In genomic region chr13:24152292-24153214, GRCh38 we compare ENCODE assay signal across 1 cellular context.
TF ChIP-seq lines count a peak whose summit lies in the region.

No MANE protein-coding gene starts in this region.

TF ChIP-seq in HepG2, 621 proteins besides CTCF, POLR2A, EP300 and RAD21 (continued from another document and continues in another):
- no peak for TF ChIP-seq ZNF407 (CRISPR knock-in tag; IDR thresholded peaks at IDR 0.05; ENCODE audit: not compliant biosample characterization)
- no peak for TF ChIP-seq MTA1 (CRISPR knock-in tag; IDR thresholded peaks at IDR 0.05; ENCODE audit: borderline replicate concordance)
- no peak for TF ChIP-seq ZNF773 (CRISPR knock-in tag; IDR thresholded peaks at IDR 0.05; ENCODE audit: borderline replicate concordance)
- no peak for TF ChIP-seq RAD51 (IDR thresholded peaks at IDR 0.05; ENCODE audit: borderline replicate concordance)
- TF ChIP-seq ZNF672 (CRISPR knock-in tag; IDR thresholded peaks at IDR 0.05) = no peak
- TF ChIP-seq ZNF138 (CRISPR knock-in tag; IDR thresholded peaks at IDR 0.05; ENCODE audit: low read depth) = no peak
- TF ChIP-seq EHMT2 (IDR thresholded peaks at IDR 0.05; ENCODE audit: borderline replicate concordance, low read depth, low read length) = no peak
- TF ChIP-seq ZFX (CRISPR knock-in tag; IDR thresholded peaks at IDR 0.05; ENCODE audit: low read depth) = no peak
- TF ChIP-seq TRIM22 (IDR thresholded peaks at IDR 0.05) = no peak
- no peak for TF ChIP-seq ZNF274 (CRISPR knock-in tag; IDR thresholded peaks at IDR 0.05)
- TF ChIP-seq SRY (CRISPR knock-in tag; IDR thresholded peaks at IDR 0.05) = no peak
- no peak for TF ChIP-seq SP5 (CRISPR knock-in tag; IDR thresholded peaks at IDR 0.05; ENCODE audit: borderline replicate concordance, low read depth)
- TF ChIP-seq THRA (CRISPR knock-in tag; IDR thresholded peaks at IDR 0.05; ENCODE audit: borderline replicate concordance) = peak; percentile 36; the same call in 1 of the 2 replicates
- no peak for TF ChIP-seq ZNF790 (CRISPR knock-in tag; IDR thresholded peaks at IDR 0.05; ENCODE audit: borderline replicate concordance)
- no peak for TF ChIP-seq REXO4 (CRISPR knock-in tag; IDR thresholded peaks at IDR 0.05; ENCODE audit: borderline replicate concordance)
- peak; percentile 37; the same call in 1 of the 2 replicates for TF ChIP-seq ARID5B (CRISPR knock-in tag; IDR thresholded peaks at IDR 0.05)
- no peak for TF ChIP-seq ZNF576 (CRISPR knock-in tag; IDR thresholded peaks at IDR 0.05)
- TF ChIP-seq HMGXB4 (CRISPR knock-in tag; IDR thresholded peaks at IDR 0.05; ENCODE audit: borderline replicate concordance in 1 of 2, low read depth in 1 of 2) = no peak
- no peak for TF ChIP-seq ZUFSP (CRISPR knock-in tag; IDR thresholded peaks at IDR 0.05; ENCODE audit: borderline replicate concordance)
- TF ChIP-seq SNAPC2 (CRISPR knock-in tag; IDR thresholded peaks at IDR 0.05) = no peak
- no peak for TF ChIP-seq TRIM24 (CRISPR knock-in tag; IDR thresholded peaks at IDR 0.05)
- TF ChIP-seq NFE2L1 (CRISPR knock-in tag; IDR thresholded peaks at IDR 0.05; ENCODE audit: borderline replicate concordance) = no peak
- TF ChIP-seq ZNF20 (CRISPR knock-in tag; IDR thresholded peaks at IDR 0.05) = no peak
- no peak for TF ChIP-seq AGO2 (optimal IDR thresholded peaks at IDR 0.05; ENCODE audit: low read depth, low read length)
- TF ChIP-seq RXRA (CRISPR knock-in tag; IDR thresholded peaks at IDR 0.05) = no peak
- no peak for TF ChIP-seq MXI1 (IDR thresholded peaks at IDR 0.05; ENCODE audit: borderline replicate concordance, low read depth, low read length)
- TF ChIP-seq SOX13 (IDR thresholded peaks at IDR 0.05) = no peak
- peak in 1 of 2 experiments; percentile 61; a peak in 1 of 4 replicates for TF ChIP-seq SOX13 (CRISPR knock-in tag; conservative IDR thresholded peaks at IDR 0.05 in 1 of 2, IDR thresholded peaks at IDR 0.05 in 1 of 2)
- TF ChIP-seq WIZ (CRISPR knock-in tag; IDR thresholded peaks at IDR 0.05) = no peak
- no peak for TF ChIP-seq MIER2 (CRISPR knock-in tag; IDR thresholded peaks at IDR 0.05)
- TF ChIP-seq ZBTB1 (CRISPR knock-in tag; IDR thresholded peaks at IDR 0.05; ENCODE audit: borderline replicate concordance) = no peak
- no peak for TF ChIP-seq EZH2 (conservative IDR thresholded peaks at IDR 0.05; ENCODE audit: low read depth, low read length)
- no peak for TF ChIP-seq ZNF224 (CRISPR knock-in tag; IDR thresholded peaks at IDR 0.05)
- no peak for TF ChIP-seq ZNF34 (CRISPR knock-in tag; IDR thresholded peaks at IDR 0.05; ENCODE audit: borderline replicate concordance)
- TF ChIP-seq ZKSCAN1 (IDR thresholded peaks at IDR 0.05; ENCODE audit: low read length) = no peak
- no peak for TF ChIP-seq PLRG1 (conservative IDR thresholded peaks at IDR 0.05)
- no peak for TF ChIP-seq SALL2 (CRISPR knock-in tag; IDR thresholded peaks at IDR 0.05)
- TF ChIP-seq DMAP1 (CRISPR knock-in tag; IDR thresholded peaks at IDR 0.05) = no peak
- TF ChIP-seq HDAC1 (CRISPR knock-in tag; IDR thresholded peaks at IDR 0.05) = no peak
- no peak for TF ChIP-seq ZBTB44 (CRISPR knock-in tag; IDR thresholded peaks at IDR 0.05)
- no peak for TF ChIP-seq SMAD1 (CRISPR knock-in tag; IDR thresholded peaks at IDR 0.05; ENCODE audit: borderline replicate concordance, low read depth)
- TF ChIP-seq KAT2B (IDR thresholded peaks at IDR 0.05; ENCODE audit: borderline replicate concordance, low read depth, low read length) = no peak
- peak; percentile 36; the same call in 1 of the 2 replicates for TF ChIP-seq HNF4G (IDR thresholded peaks at IDR 0.05; ENCODE audit: borderline replicate concordance, low read depth, low read length)
- TF ChIP-seq HNF4G (CRISPR knock-in tag; IDR thresholded peaks at IDR 0.05; ENCODE audit: borderline replicate concordance, low read depth) = no peak
